10 cellular contexts compared by ENCODE assay signal in the genomic region with DNA sequence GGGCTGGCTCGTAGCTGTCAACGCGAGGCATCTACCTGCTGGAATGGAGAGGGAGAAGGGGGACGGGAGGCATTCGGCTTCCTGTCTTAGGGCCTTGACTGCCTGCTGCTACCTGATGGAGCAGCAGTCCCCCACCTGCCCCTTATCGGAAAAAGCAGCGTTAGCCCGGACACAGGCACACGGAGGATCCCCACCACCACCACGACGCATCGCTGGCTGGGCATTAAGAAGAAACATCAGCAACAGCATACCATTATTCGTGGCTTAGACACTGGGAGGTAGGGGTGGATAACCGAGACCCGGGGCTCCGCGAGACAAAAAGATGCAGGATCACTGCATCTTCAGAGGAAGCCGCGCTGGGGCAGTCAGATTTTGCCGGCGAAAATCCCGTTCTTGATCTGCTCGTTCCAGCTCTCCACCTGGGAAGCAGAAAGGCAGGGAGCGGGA. TPM values are rescaled to one million over a fixed set of nuclear protein-coding genes. Genes with fewer than 3 reads are reported as not detected.
DNase-seq lines count a peak whose midpoint lies in the region; ATAC-seq and TF ChIP-seq lines count a peak whose summit lies in the region.
"Had no signal": no experiment of that assay in that cellular context is flagged by ENCODE, and none has a peak within 500 bp of the region (broad histone marks: within the 10 kb centered on the region; RNA-seq: fewer than 3 reads in every experiment).

No MANE protein-coding gene starts in this region.

- peaks cover 3% of the 10 kb centered on the region for H3K36me3 Mint-ChIP-seq in activated CD8-positive, alpha-beta T cell treated with anti-CD3 and anti-CD28 coated beads for 36 hours (ENCODE audit: low read depth)
- H3K36me3 Mint-ChIP-seq in stimulated activated naive B cell treated with anti-CD40 and anti-IgM and Interleukin-4, amounts not matched to agents 10 μg/mL and 1 μg/mL and 100 μg/mL, for 72 hours, result peaks cover 1 to 4% of the 10 kb centered on the region in 2 donors

- POLR2A ChIA-PET in activated CD8-positive, alpha-beta T cell treated with anti-CD3 and anti-CD28 coated beads for 36 hours (lab: Charles Lee), result interaction anchor here (0.6 to 1.8 kb wide), 5 partner anchors 11 to 217 kb away, joined by 3 to 9 read pairs (median 3); partner anchors contain the start of gene TMEM238

- CTCF ChIA-PET in activated CD8-positive, alpha-beta T cell treated with anti-CD3 and anti-CD28 coated beads for 36 hours (lab: Charles Lee), result no interaction called here

- peaks cover 15% of the 10 kb centered on the region for H3K4me1 Mint-ChIP-seq in activated CD8-positive, alpha-beta T cell treated with anti-CD3 and anti-CD28 coated beads for 36 hours (ENCODE audit: low read depth)
- H3K4me1 Mint-ChIP-seq in stimulated activated naive B cell treated with anti-CD40 and anti-IgM and Interleukin-4, amounts not matched to agents 10 μg/mL and 1 μg/mL and 100 μg/mL, for 72 hours, result peaks cover 14 to 27% of the 10 kb centered on the region in 2 donors

- H3K4me1 ChIP-seq in iPS-15b (ENCODE audit: control insufficient read depth, insufficient read depth, low read length), result peaks cover 9% of the 10 kb centered on the region

- H3K36me3 ChIP-seq in iPS-15b (ENCODE audit: control insufficient read depth, insufficient read depth, low read length), result peaks cover 12% of the 10 kb centered on the region

- ATAC-seq in activated CD8-positive, alpha-beta T cell treated with anti-CD3 and anti-CD28 coated beads for 36 hours, result no peak
- ATAC-seq in stimulated activated naive B cell treated with anti-CD40 and anti-IgM and Interleukin-4, amounts not matched to agents 10 μg/mL and 1 μg/mL and 100 μg/mL, for 72 hours (replicated peaks), result peak; percentile 6 to 8
- ATAC-seq in HG03520 (IDR thresholded peaks at IDR 0.05; ENCODE audit: unreplicated experiment), result no peak

- H3K27me3 Mint-ChIP-seq in activated CD8-positive, alpha-beta T cell treated with anti-CD3 and anti-CD28 coated beads for 36 hours, result peaks cover 51% of the 10 kb centered on the region
- H3K27me3 Mint-ChIP-seq in stimulated activated naive B cell treated with anti-CD40 and anti-IgM and Interleukin-4, amounts not matched to agents 10 μg/mL and 1 μg/mL and 100 μg/mL, for 72 hours, result peaks cover 61 to 77% of the 10 kb centered on the region in 2 donors

- H3K9me3 Mint-ChIP-seq in activated CD8-positive, alpha-beta T cell treated with anti-CD3 and anti-CD28 coated beads for 36 hours, result no peaks in the 10 kb centered on the region
- no peaks in the 10 kb centered on the region for H3K9me3 Mint-ChIP-seq in stimulated activated naive B cell treated with anti-CD40 and anti-IgM and Interleukin-4, amounts not matched to agents 10 μg/mL and 1 μg/mL and 100 μg/mL, for 72 hours

- H3K27me3 ChIP-seq in iPS-15b (ENCODE audit: control insufficient read depth, insufficient read depth, low read length), result peaks cover 35% of the 10 kb centered on the region

- peak overlapping the region; percentile 61 for H3K4me3 Mint-ChIP-seq in activated CD8-positive, alpha-beta T cell treated with anti-CD3 and anti-CD28 coated beads for 36 hours
- H3K4me3 Mint-ChIP-seq in stimulated activated naive B cell treated with anti-CD40 and anti-IgM and Interleukin-4, amounts not matched to agents 10 μg/mL and 1 μg/mL and 100 μg/mL, for 72 hours, result peak overlapping the region; percentile 73 to 81

- peak; percentile 50 for DNase-seq in NCI-H748 (lab: John Stamatoyannopoulos, UW; ENCODE audit: unreplicated experiment)
- no peak for DNase-seq in NCI-H748 treated with DMSO at 0.1 percent for 48 hours (lab: John Stamatoyannopoulos, UW)
- no peak for DNase-seq in activated CD8-positive, alpha-beta T cell treated with anti-CD3 and anti-CD28 coated beads for 36 hours
- no peak for DNase-seq in stimulated activated naive B cell treated with anti-CD40 and anti-IgM and Interleukin-4, amounts not matched to agents 10 μg/mL and 1 μg/mL and 100 μg/mL, for 72 hours
- no peak for DNase-seq in Ammon's horn (ENCODE audit: low spot score)
- DNase-seq in occipital lobe (lab: John Stamatoyannopoulos, UW), result no peak
- DNase-seq: NCI-H1436 treated with DMSO at 0.1 percent for 48 hours had no signal

- peak overlapping the region; percentile 59 for H3K4me3 ChIP-seq in iPS-15b (ENCODE audit: low read depth, low read length)

- no peak for TF ChIP-seq CTCF in activated CD8-positive, alpha-beta T cell treated with anti-CD3 and anti-CD28 coated beads for 36 hours (IDR thresholded peaks at IDR 0.05)

- H3K9ac ChIP-seq in iPS-15b (ENCODE audit: low read depth, low read length), result peak overlapping the region; percentile 47

- H3K9me3 ChIP-seq in iPS-15b (ENCODE audit: control insufficient read depth, insufficient read depth, low read length), result no peaks in the 10 kb centered on the region

- H3K27ac Mint-ChIP-seq in activated CD8-positive, alpha-beta T cell treated with anti-CD3 and anti-CD28 coated beads for 36 hours, result no peak overlapping the region
- H3K27ac Mint-ChIP-seq in stimulated activated naive B cell treated with anti-CD40 and anti-IgM and Interleukin-4, amounts not matched to agents 10 μg/mL and 1 μg/mL and 100 μg/mL, for 72 hours, result no peak overlapping the region

- intact Hi-C loops in activated CD8-positive, alpha-beta T cell treated with anti-CD3 and anti-CD28 coated beads for 36 hours (cut with micrococcal nuclease), result no loop called here

RNA-seq across cellular contexts. Expression of gene COX6B2, which starts 1.1 kb away (rescaled TPM):
- not detected for total RNA-seq in activated CD8-positive, alpha-beta T cell treated with anti-CD3 and anti-CD28 coated beads for 36 hours
- total RNA-seq in occipital lobe, result not detected

RNA-seq across cellular contexts. Expression of gene GARIN5B, which starts 9.7 kb away (rescaled TPM):
- not detected for total RNA-seq in activated CD8-positive, alpha-beta T cell treated with anti-CD3 and anti-CD28 coated beads for 36 hours
- total RNA-seq in occipital lobe, result not detected
- total RNA-seq: sciatic nerve had no signal

RNA-seq across cellular contexts. Expression of gene KMT5C, which starts 13.7 kb away (rescaled TPM):
- 10 to 100 TPM; 32.6 to 33.1 TPM for total RNA-seq in activated CD8-positive, alpha-beta T cell treated with anti-CD3 and anti-CD28 coated beads for 36 hours
- 6.9 TPM for total RNA-seq in occipital lobe

RNA-seq across cellular contexts. Expression of gene IL11, which starts 16.9 kb away (rescaled TPM):
- total RNA-seq in activated CD8-positive, alpha-beta T cell treated with anti-CD3 and anti-CD28 coated beads for 36 hours, result under 1 TPM in 1 of 2 experiments, not detected in 1; 0.18 TPM
- 0.16 TPM for total RNA-seq in occipital lobe

RNA-seq across cellular contexts. Expression of gene TMEM190, which starts 23.2 kb away (rescaled TPM):
- not detected for total RNA-seq in activated CD8-positive, alpha-beta T cell treated with anti-CD3 and anti-CD28 coated beads for 36 hours
- total RNA-seq in occipital lobe, result not detected
- total RNA-seq: sciatic nerve had no signal

Comparison
In these comparisons a context has a peak if more than half of its experiments do, and no peak if none do; other contexts are left out.
1. ATAC-seq: peak in stimulated activated naive B cell treated with anti-CD40 and anti-IgM and Interleukin-4, amounts not matched to agents 10 μg/mL and 1 μg/mL and 100 μg/mL, for 72 hours (2 of 2); none in activated CD8-positive, alpha-beta T cell treated with anti-CD3 and anti-CD28 coated beads for 36 hours (single experiment) and HG03520 (single experiment).